In the genomic region with DNA sequence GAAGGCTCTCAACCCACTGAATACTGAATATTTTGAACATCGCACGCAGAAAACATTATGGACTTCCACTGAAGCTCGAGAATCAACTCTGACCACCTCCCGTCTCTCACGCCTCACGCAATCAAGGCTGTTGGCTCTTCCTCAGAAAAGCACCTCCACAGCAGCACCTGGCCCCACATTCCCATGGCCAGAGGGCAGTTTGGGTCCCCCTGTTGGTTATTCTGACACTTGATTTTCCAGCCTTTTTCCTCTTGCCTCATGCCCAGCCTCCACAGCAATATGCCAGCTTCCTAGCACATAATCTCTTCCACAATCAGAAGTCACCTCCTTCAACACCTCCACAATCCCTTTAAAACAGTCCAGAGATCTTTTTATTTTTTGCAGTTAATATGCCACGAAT, we compare ENCODE assay signal across 2 cellular contexts.
TF ChIP-seq lines count a peak whose summit lies in the region.

No MANE protein-coding gene starts in this region.

TF ChIP-seq in SK-N-SH, 30 proteins besides CTCF, POLR2A, EP300 and RAD21:
- no peak for TF ChIP-seq FOSL2 (IDR thresholded peaks at IDR 0.05; ENCODE audit: borderline replicate concordance, low read depth)
- TF ChIP-seq TEAD4 (IDR thresholded peaks at IDR 0.05; ENCODE audit: borderline replicate concordance, insufficient read depth): no peak
- no peak for TF ChIP-seq SIN3A (IDR thresholded peaks at IDR 0.05; ENCODE audit: borderline replicate concordance, low read depth, low read length)
- no peak for TF ChIP-seq ELF1 (IDR thresholded peaks at IDR 0.05)
- TF ChIP-seq EZH2phosphoT487 (IDR thresholded peaks at IDR 0.05; ENCODE audit: borderline replicate concordance, low read depth): no peak
- no peak for TF ChIP-seq MXI1 (IDR thresholded peaks at IDR 0.05; ENCODE audit: low read depth, low read length)
- TF ChIP-seq FOXJ3 (CRISPR knock-in tag; IDR thresholded peaks at IDR 0.05): no peak
- TF ChIP-seq RFX5 (IDR thresholded peaks at IDR 0.05; ENCODE audit: low read length): no peak
- no peak for TF ChIP-seq NRF1 (IDR thresholded peaks at IDR 0.05; ENCODE audit: low read depth, low read length)
- TF ChIP-seq, protein P1, sequence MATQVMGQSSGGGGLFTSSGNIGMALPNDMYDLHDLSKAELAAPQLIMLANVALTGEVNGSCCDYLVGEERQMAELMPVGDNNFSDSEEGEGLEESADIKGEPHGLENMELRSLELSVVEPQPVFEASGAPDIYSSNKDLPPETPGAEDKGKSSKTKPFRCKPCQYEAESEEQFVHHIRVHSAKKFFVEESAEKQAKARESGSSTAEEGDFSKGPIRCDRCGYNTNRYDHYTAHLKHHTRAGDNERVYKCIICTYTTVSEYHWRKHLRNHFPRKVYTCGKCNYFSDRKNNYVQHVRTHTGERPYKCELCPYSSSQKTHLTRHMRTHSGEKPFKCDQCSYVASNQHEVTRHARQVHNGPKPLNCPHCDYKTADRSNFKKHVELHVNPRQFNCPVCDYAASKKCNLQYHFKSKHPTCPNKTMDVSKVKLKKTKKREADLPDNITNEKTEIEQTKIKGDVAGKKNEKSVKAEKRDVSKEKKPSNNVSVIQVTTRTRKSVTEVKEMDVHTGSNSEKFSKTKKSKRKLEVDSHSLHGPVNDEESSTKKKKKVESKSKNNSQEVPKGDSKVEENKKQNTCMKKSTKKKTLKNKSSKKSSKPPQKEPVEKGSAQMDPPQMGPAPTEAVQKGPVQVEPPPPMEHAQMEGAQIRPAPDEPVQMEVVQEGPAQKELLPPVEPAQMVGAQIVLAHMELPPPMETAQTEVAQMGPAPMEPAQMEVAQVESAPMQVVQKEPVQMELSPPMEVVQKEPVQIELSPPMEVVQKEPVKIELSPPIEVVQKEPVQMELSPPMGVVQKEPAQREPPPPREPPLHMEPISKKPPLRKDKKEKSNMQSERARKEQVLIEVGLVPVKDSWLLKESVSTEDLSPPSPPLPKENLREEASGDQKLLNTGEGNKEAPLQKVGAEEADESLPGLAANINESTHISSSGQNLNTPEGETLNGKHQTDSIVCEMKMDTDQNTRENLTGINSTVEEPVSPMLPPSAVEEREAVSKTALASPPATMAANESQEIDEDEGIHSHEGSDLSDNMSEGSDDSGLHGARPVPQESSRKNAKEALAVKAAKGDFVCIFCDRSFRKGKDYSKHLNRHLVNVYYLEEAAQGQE (IDR thresholded peaks at IDR 0.05; ENCODE audit: low read depth, low read length): no peak
- TF ChIP-seq RCOR1 (IDR thresholded peaks at IDR 0.05; ENCODE audit: low read length): no peak
- TF ChIP-seq, protein P2, sequence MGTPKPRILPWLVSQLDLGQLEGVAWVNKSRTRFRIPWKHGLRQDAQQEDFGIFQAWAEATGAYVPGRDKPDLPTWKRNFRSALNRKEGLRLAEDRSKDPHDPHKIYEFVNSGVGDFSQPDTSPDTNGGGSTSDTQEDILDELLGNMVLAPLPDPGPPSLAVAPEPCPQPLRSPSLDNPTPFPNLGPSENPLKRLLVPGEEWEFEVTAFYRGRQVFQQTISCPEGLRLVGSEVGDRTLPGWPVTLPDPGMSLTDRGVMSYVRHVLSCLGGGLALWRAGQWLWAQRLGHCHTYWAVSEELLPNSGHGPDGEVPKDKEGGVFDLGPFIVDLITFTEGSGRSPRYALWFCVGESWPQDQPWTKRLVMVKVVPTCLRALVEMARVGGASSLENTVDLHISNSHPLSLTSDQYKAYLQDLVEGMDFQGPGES (IDR thresholded peaks at IDR 0.05; ENCODE audit: low read depth, low read length): no peak

TF ChIP-seq in SK-N-SH treated with all-trans-retinoic acid at 6 μM for 48 hours, 23 proteins besides CTCF, POLR2A, EP300 and RAD21:
- TF ChIP-seq, protein P3, sequence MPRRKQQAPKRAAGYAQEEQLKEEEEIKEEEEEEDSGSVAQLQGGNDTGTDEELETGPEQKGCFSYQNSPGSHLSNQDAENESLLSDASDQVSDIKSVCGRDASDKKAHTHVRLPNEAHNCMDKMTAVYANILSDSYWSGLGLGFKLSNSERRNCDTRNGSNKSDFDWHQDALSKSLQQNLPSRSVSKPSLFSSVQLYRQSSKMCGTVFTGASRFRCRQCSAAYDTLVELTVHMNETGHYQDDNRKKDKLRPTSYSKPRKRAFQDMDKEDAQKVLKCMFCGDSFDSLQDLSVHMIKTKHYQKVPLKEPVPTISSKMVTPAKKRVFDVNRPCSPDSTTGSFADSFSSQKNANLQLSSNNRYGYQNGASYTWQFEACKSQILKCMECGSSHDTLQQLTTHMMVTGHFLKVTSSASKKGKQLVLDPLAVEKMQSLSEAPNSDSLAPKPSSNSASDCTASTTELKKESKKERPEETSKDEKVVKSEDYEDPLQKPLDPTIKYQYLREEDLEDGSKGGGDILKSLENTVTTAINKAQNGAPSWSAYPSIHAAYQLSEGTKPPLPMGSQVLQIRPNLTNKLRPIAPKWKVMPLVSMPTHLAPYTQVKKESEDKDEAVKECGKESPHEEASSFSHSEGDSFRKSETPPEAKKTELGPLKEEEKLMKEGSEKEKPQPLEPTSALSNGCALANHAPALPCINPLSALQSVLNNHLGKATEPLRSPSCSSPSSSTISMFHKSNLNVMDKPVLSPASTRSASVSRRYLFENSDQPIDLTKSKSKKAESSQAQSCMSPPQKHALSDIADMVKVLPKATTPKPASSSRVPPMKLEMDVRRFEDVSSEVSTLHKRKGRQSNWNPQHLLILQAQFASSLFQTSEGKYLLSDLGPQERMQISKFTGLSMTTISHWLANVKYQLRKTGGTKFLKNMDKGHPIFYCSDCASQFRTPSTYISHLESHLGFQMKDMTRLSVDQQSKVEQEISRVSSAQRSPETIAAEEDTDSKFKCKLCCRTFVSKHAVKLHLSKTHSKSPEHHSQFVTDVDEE (CRISPR knock-in tag; IDR thresholded peaks at IDR 0.05): no peak
- TF ChIP-seq RARB (CRISPR knock-in tag; IDR thresholded peaks at IDR 0.05) (no peak), ZFP3 (CRISPR knock-in tag; IDR thresholded peaks at IDR 0.05) (no peak), TOX (CRISPR knock-in tag; IDR thresholded peaks at IDR 0.05; ENCODE audit: borderline replicate concordance) (no peak), GLIS3 (CRISPR knock-in tag; IDR thresholded peaks at IDR 0.05) (no peak), ZNF70 (CRISPR knock-in tag; IDR thresholded peaks at IDR 0.05) (no peak), BACH2 (CRISPR knock-in tag; IDR thresholded peaks at IDR 0.05; ENCODE audit: borderline replicate concordance) (no peak), PPARA (CRISPR knock-in tag; IDR thresholded peaks at IDR 0.05; ENCODE audit: borderline replicate concordance) (no peak), TCF4 (CRISPR knock-in tag; IDR thresholded peaks at IDR 0.05; ENCODE audit: borderline replicate concordance) (no peak), OSR1 (CRISPR knock-in tag; IDR thresholded peaks at IDR 0.05) (no peak), ARNTL (CRISPR knock-in tag; IDR thresholded peaks at IDR 0.05; ENCODE audit: borderline replicate concordance, low read depth) (no peak), ZFP30 (CRISPR knock-in tag; IDR thresholded peaks at IDR 0.05) (no peak), SNAI2 (CRISPR knock-in tag; IDR thresholded peaks at IDR 0.05) (no peak), ESRRG (CRISPR knock-in tag; IDR thresholded peaks at IDR 0.05) (no peak)
- TF ChIP-seq, protein P4, sequence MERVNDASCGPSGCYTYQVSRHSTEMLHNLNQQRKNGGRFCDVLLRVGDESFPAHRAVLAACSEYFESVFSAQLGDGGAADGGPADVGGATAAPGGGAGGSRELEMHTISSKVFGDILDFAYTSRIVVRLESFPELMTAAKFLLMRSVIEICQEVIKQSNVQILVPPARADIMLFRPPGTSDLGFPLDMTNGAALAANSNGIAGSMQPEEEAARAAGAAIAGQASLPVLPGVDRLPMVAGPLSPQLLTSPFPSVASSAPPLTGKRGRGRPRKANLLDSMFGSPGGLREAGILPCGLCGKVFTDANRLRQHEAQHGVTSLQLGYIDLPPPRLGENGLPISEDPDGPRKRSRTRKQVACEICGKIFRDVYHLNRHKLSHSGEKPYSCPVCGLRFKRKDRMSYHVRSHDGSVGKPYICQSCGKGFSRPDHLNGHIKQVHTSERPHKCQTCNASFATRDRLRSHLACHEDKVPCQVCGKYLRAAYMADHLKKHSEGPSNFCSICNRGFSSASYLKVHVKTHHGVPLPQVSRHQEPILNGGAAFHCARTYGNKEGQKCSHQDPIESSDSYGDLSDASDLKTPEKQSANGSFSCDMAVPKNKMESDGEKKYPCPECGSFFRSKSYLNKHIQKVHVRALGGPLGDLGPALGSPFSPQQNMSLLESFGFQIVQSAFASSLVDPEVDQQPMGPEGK (CRISPR knock-in tag; IDR thresholded peaks at IDR 0.05; ENCODE audit: borderline replicate concordance): no peak
- TF ChIP-seq, protein P5, sequence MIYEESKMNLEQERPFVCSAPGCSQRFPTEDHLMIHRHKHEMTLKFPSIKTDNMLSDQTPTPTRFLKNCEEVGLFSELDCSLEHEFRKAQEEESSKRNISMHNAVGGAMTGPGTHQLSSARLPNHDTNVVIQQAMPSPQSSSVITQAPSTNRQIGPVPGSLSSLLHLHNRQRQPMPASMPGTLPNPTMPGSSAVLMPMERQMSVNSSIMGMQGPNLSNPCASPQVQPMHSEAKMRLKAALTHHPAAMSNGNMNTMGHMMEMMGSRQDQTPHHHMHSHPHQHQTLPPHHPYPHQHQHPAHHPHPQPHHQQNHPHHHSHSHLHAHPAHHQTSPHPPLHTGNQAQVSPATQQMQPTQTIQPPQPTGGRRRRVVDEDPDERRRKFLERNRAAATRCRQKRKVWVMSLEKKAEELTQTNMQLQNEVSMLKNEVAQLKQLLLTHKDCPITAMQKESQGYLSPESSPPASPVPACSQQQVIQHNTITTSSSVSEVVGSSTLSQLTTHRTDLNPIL (CRISPR knock-in tag; IDR thresholded peaks at IDR 0.05; ENCODE audit: low read depth): no peak
- TF ChIP-seq, protein P6, sequence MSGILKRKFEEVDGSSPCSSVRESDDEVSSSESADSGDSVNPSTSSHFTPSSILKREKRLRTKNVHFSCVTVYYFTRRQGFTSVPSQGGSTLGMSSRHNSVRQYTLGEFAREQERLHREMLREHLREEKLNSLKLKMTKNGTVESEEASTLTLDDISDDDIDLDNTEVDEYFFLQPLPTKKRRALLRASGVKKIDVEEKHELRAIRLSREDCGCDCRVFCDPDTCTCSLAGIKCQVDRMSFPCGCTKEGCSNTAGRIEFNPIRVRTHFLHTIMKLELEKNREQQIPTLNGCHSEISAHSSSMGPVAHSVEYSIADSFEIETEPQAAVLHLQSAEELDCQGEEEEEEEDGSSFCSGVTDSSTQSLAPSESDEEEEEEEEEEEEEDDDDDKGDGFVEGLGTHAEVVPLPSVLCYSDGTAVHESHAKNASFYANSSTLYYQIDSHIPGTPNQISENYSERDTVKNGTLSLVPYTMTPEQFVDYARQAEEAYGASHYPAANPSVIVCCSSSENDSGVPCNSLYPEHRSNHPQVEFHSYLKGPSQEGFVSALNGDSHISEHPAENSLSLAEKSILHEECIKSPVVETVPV (CRISPR knock-in tag; IDR thresholded peaks at IDR 0.05): no peak
TF ChIP-seq in SK-N-SH treated with all-trans-retinoic acid at 6 μM for 48 hours: peak in this region for 0.
